In genomic region chr2:86562485-86562890, GRCh38 we compare ENCODE assay signal across 8 cellular contexts. TPM values are rescaled to one million over a fixed set of nuclear protein-coding genes. Genes with fewer than 3 reads are reported as not detected.
A peak's percentile ranks its signal among the peaks of the same experiment; 100 is the strongest.
DNase-seq lines count a peak whose midpoint lies in the region; ATAC-seq, FAIRE-seq and TF ChIP-seq lines count a peak whose summit lies in the region.

No MANE protein-coding gene starts in this region.

- FAIRE-seq in RCC 7860 (lab: Jason Lieb, UNC), result no peak

- H3K4me3 ChIP-seq in left ventricle myocardium inferior (peak overlapping the region; percentile 81), transverse colon (peak overlapping the region; percentile 67 to 82 (median 70))

- H3K4me1 ChIP-seq in left ventricle myocardium inferior (peaks cover 63% of the 10 kb centered on the region), transverse colon (peaks cover 0 to 23% (median 10%) of the 10 kb centered on the region in 4 donors)

- intact Hi-C loops in left ventricle myocardium inferior (cut with micrococcal nuclease) (no loop called here), Right ventricle myocardium superior (cut with DNase I) (no loop called here), transverse colon (cut with DNase I; ENCODE audit: low total_unique reads) (no loop called here)

- in situ Hi-C loops in transverse colon (cut with MboI; ENCODE audit: low pct_ligation_motif_present in 1 of 4, low pct_unique_long_range_greater_than_20kb in 1 of 4, low sequenced_read_pairs in 3 of 4), result loop anchor here in 2 of 4 donors (10.0 to 25.0 kb wide), 2 partner anchors 62 to 125 kb away; partner anchors contain the start of gene RNF103 (in 1 of the 2)

- H3K4me3 Mint-ChIP-seq in activated naive CD8-positive, alpha-beta T cell, result peak overlapping the region; percentile 92

- peaks cover 11% of the 10 kb centered on the region for H3K36me3 Mint-ChIP-seq in activated naive CD8-positive, alpha-beta T cell

- no peaks in the 10 kb centered on the region for H3K36me3 ChIP-seq in left ventricle myocardium inferior
- no peaks in the 10 kb centered on the region for H3K36me3 ChIP-seq in transverse colon

- DNase-seq in left ventricle myocardium inferior (no peak), Right ventricle myocardium superior (no peak), transverse colon (no peak), DMS153 (lab: John Stamatoyannopoulos, UW) (no peak), middle frontal gyrus (ENCODE audit: extremely low spot score, low spot score) (no peak), RCC 7860 (ENCODE audit: low spot score) (no peak)

- H3K27ac ChIP-seq in left ventricle myocardium inferior (replicated peaks) (peak overlapping the region; percentile 99), layer of hippocampus (ENCODE audit: low read depth, low read length) (peak overlapping the region; percentile 99), transverse colon (peak overlapping the region; percentile 97 to 98 (median 98))

- H3K9me3 ChIP-seq in left ventricle myocardium inferior (replicated peaks), result no peaks in the 10 kb centered on the region
- H3K9me3 ChIP-seq in transverse colon, result no peaks in the 10 kb centered on the region

- H3K9me3 Mint-ChIP-seq in activated naive CD8-positive, alpha-beta T cell (ENCODE audit: low read depth), result no peaks in the 10 kb centered on the region

- no peak for TF ChIP-seq EP300 in transverse colon (IDR thresholded peaks at IDR 0.05; ENCODE audit: low read depth)

- H3K4me1 Mint-ChIP-seq in activated naive CD8-positive, alpha-beta T cell (ENCODE audit: low read depth), result peaks cover 31% of the 10 kb centered on the region

- H3K27ac Mint-ChIP-seq in activated naive CD8-positive, alpha-beta T cell, result peak overlapping the region; percentile 97

- TF ChIP-seq CTCF in left ventricle myocardium inferior (IDR thresholded peaks at IDR 0.05; ENCODE audit: borderline replicate concordance), result no peak
- no peak for TF ChIP-seq CTCF in transverse colon (IDR thresholded peaks at IDR 0.05)

- no peaks in the 10 kb centered on the region for H3K27me3 Mint-ChIP-seq in activated naive CD8-positive, alpha-beta T cell

- no peak for ATAC-seq in Right ventricle myocardium superior (ENCODE audit: poor library complexity)

- WGBS in transverse colon (ENCODE audit: low coverage in 1 of 2), 2 donors, result 1% methylated on average over 13 of the region's 13 CpGs; no CpG with 5 or more reads in 1 of the 2 donors

- H3K27me3 ChIP-seq in left ventricle myocardium inferior (ENCODE audit: low read depth), result no peaks in the 10 kb centered on the region
- H3K27me3 ChIP-seq in layer of hippocampus (ENCODE audit: control insufficient read depth, insufficient read depth, low read length), result no peaks in the 10 kb centered on the region
- no peaks in the 10 kb centered on the region for H3K27me3 ChIP-seq in transverse colon

- TF ChIP-seq POLR2A in transverse colon (IDR thresholded peaks at IDR 0.05), result no peak

RNA-seq across cellular contexts. Expression of gene CHMP3, which starts 0.8 kb away (rescaled TPM):
- total RNA-seq in left ventricle myocardium inferior (149 TPM), Right ventricle myocardium superior (173 TPM), transverse colon (100 to 1,000 TPM in 2 of 4 donors, 10 to 100 TPM in 2; 83.8 to 200 (median 101) TPM)
